In genomic region chr20:56005389-56005715, GRCh38 we compare ENCODE assay signal across 1 cellular context.
TF ChIP-seq lines count a peak whose summit lies in the region.

TSS of gene CBLN4 (minus strand) at chr20:56005519. CDS start at chr20:56004171, 1,348 bp downstream.

TF ChIP-seq in WTC11, 78 proteins besides CTCF, POLR2A, EP300 and RAD21 (continued from another document):
- no peak for TF ChIP-seq ZNF317 (CRISPR knock-in tag; IDR thresholded peaks at IDR 0.05; ENCODE audit: borderline replicate concordance, low read depth)
- TF ChIP-seq GTF2I (CRISPR knock-in tag; conservative IDR thresholded peaks at IDR 0.05) = no peak
- no peak for TF ChIP-seq JUN (CRISPR knock-in tag; IDR thresholded peaks at IDR 0.05)
- no peak for TF ChIP-seq TP53 (CRISPR knock-in tag; IDR thresholded peaks at IDR 0.05)
- TF ChIP-seq ZNF396 (CRISPR knock-in tag; IDR thresholded peaks at IDR 0.05; ENCODE audit: borderline replicate concordance) = no peak
- TF ChIP-seq EMX1 (CRISPR knock-in tag; IDR thresholded peaks at IDR 0.05) = no peak
- no peak for TF ChIP-seq TCF7 (CRISPR knock-in tag; IDR thresholded peaks at IDR 0.05; ENCODE audit: low read depth)
- TF ChIP-seq USF2 (CRISPR knock-in tag; IDR thresholded peaks at IDR 0.05) = no peak
- TF ChIP-seq, protein P1, sequence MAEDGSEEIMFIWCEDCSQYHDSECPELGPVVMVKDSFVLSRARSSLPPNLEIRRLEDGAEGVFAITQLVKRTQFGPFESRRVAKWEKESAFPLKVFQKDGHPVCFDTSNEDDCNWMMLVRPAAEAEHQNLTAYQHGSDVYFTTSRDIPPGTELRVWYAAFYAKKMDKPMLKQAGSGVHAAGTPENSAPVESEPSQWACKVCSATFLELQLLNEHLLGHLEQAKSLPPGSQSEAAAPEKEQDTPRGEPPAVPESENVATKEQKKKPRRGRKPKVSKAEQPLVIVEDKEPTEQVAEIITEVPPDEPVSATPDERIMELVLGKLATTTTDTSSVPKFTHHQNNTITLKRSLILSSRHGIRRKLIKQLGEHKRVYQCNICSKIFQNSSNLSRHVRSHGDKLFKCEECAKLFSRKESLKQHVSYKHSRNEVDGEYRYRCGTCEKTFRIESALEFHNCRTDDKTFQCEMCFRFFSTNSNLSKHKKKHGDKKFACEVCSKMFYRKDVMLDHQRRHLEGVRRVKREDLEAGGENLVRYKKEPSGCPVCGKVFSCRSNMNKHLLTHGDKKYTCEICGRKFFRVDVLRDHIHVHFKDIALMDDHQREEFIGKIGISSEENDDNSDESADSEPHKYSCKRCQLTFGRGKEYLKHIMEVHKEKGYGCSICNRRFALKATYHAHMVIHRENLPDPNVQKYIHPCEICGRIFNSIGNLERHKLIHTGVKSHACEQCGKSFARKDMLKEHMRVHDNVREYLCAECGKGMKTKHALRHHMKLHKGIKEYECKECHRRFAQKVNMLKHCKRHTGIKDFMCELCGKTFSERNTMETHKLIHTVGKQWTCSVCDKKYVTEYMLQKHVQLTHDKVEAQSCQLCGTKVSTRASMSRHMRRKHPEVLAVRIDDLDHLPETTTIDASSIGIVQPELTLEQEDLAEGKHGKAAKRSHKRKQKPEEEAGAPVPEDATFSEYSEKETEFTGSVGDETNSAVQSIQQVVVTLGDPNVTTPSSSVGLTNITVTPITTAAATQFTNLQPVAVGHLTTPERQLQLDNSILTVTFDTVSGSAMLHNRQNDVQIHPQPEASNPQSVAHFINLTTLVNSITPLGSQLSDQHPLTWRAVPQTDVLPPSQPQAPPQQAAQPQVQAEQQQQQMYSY (CRISPR knock-in tag; IDR thresholded peaks at IDR 0.05) = no peak
- TF ChIP-seq SP1 (CRISPR knock-in tag; conservative IDR thresholded peaks at IDR 0.05) = no peak
- no peak for TF ChIP-seq STAT6 (CRISPR knock-in tag; conservative IDR thresholded peaks at IDR 0.05; ENCODE audit: low read depth)
- no peak for TF ChIP-seq IRF2 (CRISPR knock-in tag; IDR thresholded peaks at IDR 0.05; ENCODE audit: borderline replicate concordance, low read depth)
